In the genomic region with DNA sequence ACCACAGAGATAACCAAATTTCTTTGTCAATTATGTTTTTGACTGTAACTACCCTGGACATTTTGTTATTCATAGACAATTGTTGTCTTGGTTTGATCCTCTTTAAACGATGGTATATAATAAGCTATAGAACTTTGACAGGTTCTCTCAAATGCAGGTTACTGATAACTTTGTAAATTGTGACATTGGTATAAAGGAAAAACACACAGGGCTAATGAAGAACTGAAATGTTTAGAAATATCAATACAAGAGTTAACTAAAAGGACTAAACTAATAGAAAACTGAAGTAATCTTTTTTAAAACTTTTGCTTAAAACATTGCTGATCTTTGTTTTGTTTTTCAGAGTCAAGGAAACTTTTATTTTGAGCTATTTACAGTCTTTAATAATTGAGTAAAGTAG, we compare ENCODE assay signal across 22 cellular contexts.
"Had no signal": no experiment of that assay in that cellular context is flagged by ENCODE, and none has a peak within 500 bp of the region (broad histone marks: within the 10 kb centered on the region; RNA-seq: fewer than 3 reads in every experiment).

No MANE protein-coding gene starts in this region.

- FAIRE-seq: small intestine, urothelium cell line had no signal

- ATAC-seq: natural killer cell; psoas muscle; right cardiac atrium; right lobe of liver; stimulated activated memory B cell treated with anti-CD40 and anti-IgM and Interleukin-4, amounts not matched to agents 10 μg/mL and 1 μg/mL and 100 μg/mL, for 72 hours; stimulated activated naive CD8-positive, alpha-beta T cell treated with anti-CD3 and anti-CD28 coated beads, Interleukin-15, amount 100 ng/mL, for 72 hours; stimulated activated naive CD8-positive, alpha-beta T cell treated with anti-CD3 and anti-CD28 coated beads, Interleukin-15, Interleukin-2, amounts not matched to agents 100 U/mL and 50 U/mL, for 24 hours had no signal

- DNase-seq: natural killer cell; occipital lobe; ovary; posterior cingulate gyrus; psoas muscle; right cardiac atrium; right lobe of liver; sigmoid colon; small intestine; stimulated activated CD4-positive, alpha-beta T cell treated with anti-CD3 and anti-CD28 coated beads, Interleukin-15, amount 100 ng/mL, for 24 hours; stimulated activated CD4-positive, alpha-beta T cell treated with anti-CD3 and anti-CD28 coated beads, Interleukin-4, amount 100 ng/mL, for 1 hour; stimulated activated CD4-positive, alpha-beta T cell treated with anti-CD3 and anti-CD28 coated beads, Interleukin-4, amount 100 ng/mL, for 4 hours; stimulated activated CD8-positive, alpha-beta memory T cell treated with anti-CD3 and anti-CD28 coated beads, Interleukin-4, amount 100 ng/mL, for 48 hours; stimulated activated naive CD4-positive, alpha-beta T cell; stimulated activated naive CD8-positive, alpha-beta T cell treated with anti-CD3 and anti-CD28 coated beads, Interleukin-15, amount 100 ng/mL, for 72 hours; stimulated activated naive CD8-positive, alpha-beta T cell treated with anti-CD3 and anti-CD28 coated beads, Interleukin-15, Interleukin-2, amounts not matched to agents 100 U/mL and 50 U/mL, for 24 hours; substantia nigra; thyroid gland; trophoblast cell; upper lobe of left lung had no signal
